ENCODE assay signal across 16 cellular contexts in genomic region chr20:17850674-17851006, GRCh38.
DNase-seq lines count a peak whose midpoint lies in the region; ATAC-seq and TF ChIP-seq lines count a peak whose summit lies in the region.
"Had no signal": no experiment of that assay in that cellular context is flagged by ENCODE, and none has a peak within 500 bp of the region (broad histone marks: within the 10 kb centered on the region; RNA-seq: fewer than 3 reads in every experiment).

No MANE protein-coding gene starts in this region.

- ATAC-seq in thoracic aorta (ENCODE audit: insufficient number of reproducible peaks, low FRiP score, low read depth): no peak
- ATAC-seq: GM12878; stimulated activated naive CD8-positive, alpha-beta T cell treated with anti-CD3 and anti-CD28 coated beads, Interleukin-15, amount 100 ng/mL, for 72 hours had no signal

- H3K27ac Mint-ChIP-seq in HFFc6: peak overlapping the region; percentile 100
- H3K27ac Mint-ChIP-seq: stimulated activated naive CD8-positive, alpha-beta T cell treated with anti-CD3 and anti-CD28 coated beads, Interleukin-15, amount 100 ng/mL, for 72 hours had no signal

- H3K4ac ChIP-seq in mesenchymal stem cell (ENCODE audit: low read depth in 1 of 2, low read length in 2 of 2) (no peak overlapping the region), mesendoderm (ENCODE audit: low read depth, low read length) (no peak overlapping the region)

- no peak overlapping the region for H2AFZ ChIP-seq in mesenchymal stem cell (ENCODE audit: low read depth, low read length)

- H3K9me3 Mint-ChIP-seq in HFFc6: peaks cover 7% of the 10 kb centered on the region
- H3K9me3 Mint-ChIP-seq: stimulated activated naive CD8-positive, alpha-beta T cell treated with anti-CD3 and anti-CD28 coated beads, Interleukin-15, amount 100 ng/mL, for 72 hours had no signal

- intact Hi-C loops in posterior vena cava (cut with DNase I): no loop called here

- H3K79me1 ChIP-seq in mesenchymal stem cell (replicated peaks; ENCODE audit: low read length, poor library complexity, severe bottlenecking) (no peaks in the 10 kb centered on the region), mesendoderm (ENCODE audit: low read length) (no peaks in the 10 kb centered on the region)

- no peak overlapping the region for H4K5ac ChIP-seq in mesendoderm (ENCODE audit: low read length)

- H3K9ac ChIP-seq in mesenchymal stem cell (ENCODE audit: low read length): peak overlapping the region; percentile 85
- H3K9ac ChIP-seq in mesendoderm (ENCODE audit: low read length): no peak overlapping the region

- H3K9me3 ChIP-seq in mesenchymal stem cell (ENCODE audit: control insufficient read depth, low read length) (no peaks in the 10 kb centered on the region), thoracic aorta (no peaks in the 10 kb centered on the region)
- H3K9me3 ChIP-seq: BE2C had no signal

- H3K23ac ChIP-seq in mesenchymal stem cell (ENCODE audit: low read length in 2 of 2) (no peak overlapping the region), mesendoderm (ENCODE audit: low read length) (no peak overlapping the region)

- H4K8ac ChIP-seq in mesenchymal stem cell (ENCODE audit: low read length) (no peak overlapping the region), mesendoderm (ENCODE audit: low read depth, low read length) (no peak overlapping the region)

- H3K18ac ChIP-seq in mesenchymal stem cell (ENCODE audit: low read depth in 1 of 2, low read length in 2 of 2) (peak overlapping the region in 1 of 2 experiments; percentile 87), mesendoderm (ENCODE audit: low read length) (no peak overlapping the region)

- peak overlapping the region; percentile 19 for H2BK120ac ChIP-seq in mesenchymal stem cell (ENCODE audit: low read depth, low read length)
- H2BK120ac ChIP-seq in mesendoderm (ENCODE audit: low read depth, low read length): no peak overlapping the region

- no peak overlapping the region for H2BK5ac ChIP-seq in mesenchymal stem cell (ENCODE audit: low read depth, low read length, poor library complexity, severe bottlenecking)
- no peak overlapping the region for H2BK5ac ChIP-seq in mesendoderm (ENCODE audit: low read length)

- H3K56ac ChIP-seq in mesendoderm (ENCODE audit: low read length): no peak overlapping the region

- peaks cover 61% of the 10 kb centered on the region for H3K4me1 Mint-ChIP-seq in HFFc6 (ENCODE audit: low read depth)

- H3K27ac ChIP-seq in brain microvascular endothelial cell (peak overlapping the region; percentile 96), mesenchymal stem cell (ENCODE audit: low read length, poor library complexity, severe bottlenecking) (peak overlapping the region; percentile 36), thoracic aorta (peak overlapping the region; percentile 67 to 77), mesendoderm (ENCODE audit: low read depth, low read length) (no peak overlapping the region)
- H3K27ac ChIP-seq: SK-N-MC had no signal

- no peaks in the 10 kb centered on the region for H3K79me2 ChIP-seq in mesendoderm (ENCODE audit: control insufficient read depth, insufficient read depth, low read length)

- WGBS in mesenchymal stem cell: 31% methylated on average over 3 of the region's 4 CpGs
- WGBS in mesendoderm (ENCODE audit: extremely low coverage, insufficient coverage, low lambda C conversion rate): no CpG with 5 or more reads among the region's 4 CpGs

- peak overlapping the region; percentile 74 for H3K4me3 Mint-ChIP-seq in HFFc6
- H3K4me3 Mint-ChIP-seq: stimulated activated naive CD8-positive, alpha-beta T cell treated with anti-CD3 and anti-CD28 coated beads, Interleukin-15, amount 100 ng/mL, for 72 hours had no signal

- H3K4me3 ChIP-seq in brain microvascular endothelial cell (ENCODE audit: low read depth, low read length) (no peak overlapping the region), mesenchymal stem cell (ENCODE audit: insufficient read depth in 1 of 2, low read depth in 1 of 2, low read length in 2 of 2) (peak overlapping the region in 1 of 2 experiments; percentile 49), thoracic aorta (no peak overlapping the region), mesendoderm (ENCODE audit: low read length) (no peak overlapping the region)
- H3K4me3 ChIP-seq: GM12878, SK-N-MC had no signal

- in situ Hi-C loops in brain microvascular endothelial cell (cut with HindIII; ENCODE audit: low pct_ligation_motif_present, low sequenced_read_pairs): no loop called here

- no peaks in the 10 kb centered on the region for H3K36me3 ChIP-seq in brain microvascular endothelial cell (replicated peaks)
- H3K36me3 ChIP-seq in mesenchymal stem cell (ENCODE audit: control insufficient read depth in 1 of 2, insufficient read depth in 2 of 2, low read depth in 1 of 2, low read length in 2 of 2): no peaks in the 10 kb centered on the region
- H3K36me3 ChIP-seq in thoracic aorta: no peaks in the 10 kb centered on the region
- no peaks in the 10 kb centered on the region for H3K36me3 ChIP-seq in mesendoderm (ENCODE audit: control insufficient read depth, insufficient read depth, low read length)
- H3K36me3 ChIP-seq: BE2C had no signal

- H2BK15ac ChIP-seq in mesenchymal stem cell (ENCODE audit: low read depth, poor library complexity, severe bottlenecking) (no peak overlapping the region), mesendoderm (replicated peaks; ENCODE audit: low read depth) (no peak overlapping the region)

- H3K4me1 ChIP-seq in mesenchymal stem cell (ENCODE audit: control insufficient read depth, insufficient read depth, low read depth, low read length): peaks cover 11% of the 10 kb centered on the region
- peaks cover 3 to 14% of the 10 kb centered on the region in 2 donors for H3K4me1 ChIP-seq in thoracic aorta (ENCODE audit: control insufficient read depth in 1 of 2, low read depth in 2 of 2)
- no peaks in the 10 kb centered on the region for H3K4me1 ChIP-seq in mesendoderm (ENCODE audit: control insufficient read depth, low read depth, low read length)
- H3K4me1 ChIP-seq: BE2C had no signal

- no peak overlapping the region for H3K4me2 ChIP-seq in mesenchymal stem cell (ENCODE audit: low read length, poor library complexity, severe bottlenecking)
- no peak overlapping the region for H3K4me2 ChIP-seq in mesendoderm (ENCODE audit: low read length)

- H3K14ac ChIP-seq in mesenchymal stem cell (ENCODE audit: low read length in 2 of 2): no peak overlapping the region

- H3K36me3 Mint-ChIP-seq in HFFc6 (ENCODE audit: low read depth): peaks cover 8% of the 10 kb centered on the region; the same call in 1 of the 2 replicates

- no peak overlapping the region for H4K91ac ChIP-seq in mesenchymal stem cell (ENCODE audit: low read length)

- no peaks in the 10 kb centered on the region for H3K27me3 ChIP-seq in brain microvascular endothelial cell (replicated peaks)
- no peaks in the 10 kb centered on the region for H3K27me3 ChIP-seq in mesenchymal stem cell (ENCODE audit: control insufficient read depth in 1 of 2, insufficient read depth in 1 of 2, low read length in 2 of 2)
- no peaks in the 10 kb centered on the region for H3K27me3 ChIP-seq in thoracic aorta (replicated peaks; ENCODE audit: insufficient read depth)
- no peaks in the 10 kb centered on the region for H3K27me3 ChIP-seq in mesendoderm (ENCODE audit: insufficient read depth, low read length, poor library complexity)
- H3K27me3 ChIP-seq: BE2C had no signal

- H2BK12ac ChIP-seq in mesenchymal stem cell (ENCODE audit: low read length in 2 of 2): no peak overlapping the region

- peaks cover 2% of the 10 kb centered on the region; the same call in 1 of the 2 replicates for H3K27me3 Mint-ChIP-seq in HFFc6 (ENCODE audit: insufficient read depth)

- DNase-seq in HFFc6 (no peak), brain microvascular endothelial cell (no peak), mesenchymal stem cell (no peak), thoracic aorta (ENCODE audit: low spot score) (no peak), posterior vena cava (ENCODE audit: low spot score) (no peak), mesendoderm (no peak)
- DNase-seq in effector CD4-positive, alpha-beta T cell: no peak
- DNase-seq: BE2C; central memory CD4-positive, alpha-beta T cell; effector CD8-positive, alpha-beta T cell; hypothalamus; NCI-H526 treated with DMSO at 0.1 percent for 48 hours; retina; stimulated activated naive CD8-positive, alpha-beta T cell treated with anti-CD3 and anti-CD28 coated beads, Interleukin-15, amount 100 ng/mL, for 72 hours had no signal

- H2AK5ac ChIP-seq in mesenchymal stem cell (ENCODE audit: low read length, severe bottlenecking) (no peak overlapping the region), mesendoderm (ENCODE audit: low read length) (no peak overlapping the region)

- no peak for TF ChIP-seq CTCF in HFFc6 (IDR thresholded peaks at IDR 0.05)
- no peak for TF ChIP-seq CTCF in brain microvascular endothelial cell (IDR thresholded peaks at IDR 0.05; ENCODE audit: low read depth, low read length, missing control alignments)
- TF ChIP-seq CTCF in thoracic aorta (IDR thresholded peaks at IDR 0.05): no peak
